In the genomic region with DNA sequence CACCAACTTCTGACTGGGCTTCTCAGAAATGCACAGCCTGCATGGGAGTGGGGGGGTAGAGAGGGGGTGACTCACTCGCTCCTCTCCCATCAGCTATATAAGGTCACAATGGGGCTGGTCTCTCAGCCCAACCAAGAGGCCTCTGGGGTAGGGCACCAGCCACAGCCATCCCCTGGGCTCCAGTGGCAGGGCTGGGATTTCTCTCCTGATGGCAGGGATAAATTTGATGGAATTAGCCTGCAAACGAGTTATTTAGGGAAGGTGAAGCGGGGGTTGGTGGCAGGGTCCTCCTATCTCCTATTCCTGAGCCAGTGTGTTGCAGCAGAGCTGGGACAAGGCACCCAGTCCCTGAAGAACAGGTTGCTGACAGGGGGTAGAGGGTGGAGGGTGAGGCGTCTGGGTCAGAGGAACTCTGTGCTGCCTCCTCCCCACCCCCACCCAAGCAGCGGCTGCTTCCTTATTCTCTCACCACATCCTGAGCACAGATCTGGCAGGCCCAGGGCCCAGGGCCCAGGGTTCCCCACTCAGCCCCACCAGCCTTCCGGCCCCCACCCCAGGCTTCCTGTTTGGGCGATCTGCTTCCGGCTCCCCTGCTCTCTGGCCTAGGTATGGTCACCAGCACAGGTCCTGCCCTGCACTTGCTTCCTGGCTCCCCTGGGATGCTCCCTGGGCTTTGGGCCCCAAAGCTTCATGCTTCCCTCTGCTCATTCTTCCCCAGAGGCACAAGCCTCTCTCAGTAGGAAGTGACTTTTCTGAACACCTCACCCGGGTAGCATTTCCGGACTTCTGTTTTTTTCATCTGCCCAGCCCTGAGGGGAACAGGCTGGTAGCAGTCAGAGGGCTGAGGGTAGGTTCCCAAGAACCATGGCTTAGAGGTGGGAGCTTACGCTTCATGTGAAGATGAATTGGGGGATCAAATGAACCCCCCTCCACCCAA, we compare ENCODE assay signal across 8 cellular contexts. TPM values are rescaled to one million over a fixed set of nuclear protein-coding genes. Genes with fewer than 3 reads are reported as not detected.
DNase-seq lines count a peak whose midpoint lies in the region; ATAC-seq, FAIRE-seq and TF ChIP-seq lines count a peak whose summit lies in the region.

No MANE protein-coding gene starts in this region.

- H3K36me3 Mint-ChIP-seq in activated T-cell treated with anti-CD3 and anti-CD28 coated beads, Interleukin-2, amount 50 U/mL, for 24 hours (ENCODE audit: low read depth), result peaks cover 91% of the 10 kb centered on the region
- peaks cover 53% of the 10 kb centered on the region for H3K36me3 Mint-ChIP-seq in natural killer cell treated with Interleukin-12 subunit alpha and Interleukin-12 subunit beta and Interleukin-15 and Interleukin-18, amount 100 ng/mL, for 72 hours
- peaks cover 61 to 73% of the 10 kb centered on the region in 2 donors for H3K36me3 Mint-ChIP-seq in stimulated activated naive B cell treated with anti-CD40 and anti-IgM and Interleukin-4, amounts not matched to agents 10 μg/mL and 1 μg/mL and 100 μg/mL, for 72 hours

- H3K27ac ChIP-seq in esophagus squamous epithelium, result peak overlapping the region; percentile 96 to 99 (median 98)

- H3K4me3 ChIP-seq in esophagus squamous epithelium, result peak overlapping the region; percentile 73 to 92 (median 82)

- no peaks in the 10 kb centered on the region for H3K27me3 ChIP-seq in esophagus squamous epithelium

- H3K4me3 Mint-ChIP-seq in activated T-cell treated with anti-CD3 and anti-CD28 coated beads, Interleukin-2, amount 50 U/mL, for 24 hours, result peak overlapping the region; percentile 94
- H3K4me3 Mint-ChIP-seq in natural killer cell treated with Interleukin-12 subunit alpha and Interleukin-12 subunit beta and Interleukin-15 and Interleukin-18, amount 100 ng/mL, for 72 hours, result peak overlapping the region; percentile 100
- H3K4me3 Mint-ChIP-seq in stimulated activated naive B cell treated with anti-CD40 and anti-IgM and Interleukin-4, amounts not matched to agents 10 μg/mL and 1 μg/mL and 100 μg/mL, for 72 hours, result peak overlapping the region; percentile 89 to 99

- H3K27me3 Mint-ChIP-seq in activated T-cell treated with anti-CD3 and anti-CD28 coated beads, Interleukin-2, amount 50 U/mL, for 24 hours, result no peaks in the 10 kb centered on the region
- no peaks in the 10 kb centered on the region for H3K27me3 Mint-ChIP-seq in natural killer cell treated with Interleukin-12 subunit alpha and Interleukin-12 subunit beta and Interleukin-15 and Interleukin-18, amount 100 ng/mL, for 72 hours
- H3K27me3 Mint-ChIP-seq in stimulated activated naive B cell treated with anti-CD40 and anti-IgM and Interleukin-4, amounts not matched to agents 10 μg/mL and 1 μg/mL and 100 μg/mL, for 72 hours, result no peaks in the 10 kb centered on the region

- no peak for TF ChIP-seq CTCF in esophagus squamous epithelium (IDR thresholded peaks at IDR 0.05)

- FAIRE-seq in GM12891 (lab: Jason Lieb, UNC), result peak; percentile 79

- H3K4me1 ChIP-seq in esophagus squamous epithelium, result peaks cover 45 to 82% (median 53%) of the 10 kb centered on the region in 3 donors

- no peaks in the 10 kb centered on the region for H3K9me3 ChIP-seq in esophagus squamous epithelium

- peak overlapping the region; percentile 99 for H3K27ac Mint-ChIP-seq in activated T-cell treated with anti-CD3 and anti-CD28 coated beads, Interleukin-2, amount 50 U/mL, for 24 hours
- peak overlapping the region; percentile 98 for H3K27ac Mint-ChIP-seq in natural killer cell treated with Interleukin-12 subunit alpha and Interleukin-12 subunit beta and Interleukin-15 and Interleukin-18, amount 100 ng/mL, for 72 hours
- peak overlapping the region; percentile 92 for H3K27ac Mint-ChIP-seq in stimulated activated naive B cell treated with anti-CD40 and anti-IgM and Interleukin-4, amounts not matched to agents 10 μg/mL and 1 μg/mL and 100 μg/mL, for 72 hours

- DNase-seq in GM12891 (ENCODE audit: insufficient read length, low spot score) (peak; percentile 77), OCI-M2 (lab: John Stamatoyannopoulos, UW; ENCODE audit: unreplicated experiment) (peak; percentile 73), esophagus squamous epithelium (lab: John Stamatoyannopoulos, UW) (peak; percentile 70), HuH-7.5 (ENCODE audit: low spot score) (no peak)
- peak; percentile 86 for DNase-seq in activated T-cell treated with anti-CD3 and anti-CD28 coated beads, Interleukin-2, amount 50 U/mL, for 24 hours
- DNase-seq in natural killer cell treated with Interleukin-12 subunit alpha and Interleukin-12 subunit beta and Interleukin-15 and Interleukin-18, amount 100 ng/mL, for 72 hours (ENCODE audit: low spot score), result peak; percentile 94
- peak; percentile 83 for DNase-seq in stimulated activated naive B cell treated with anti-CD40 and anti-IgM and Interleukin-4, amounts not matched to agents 10 μg/mL and 1 μg/mL and 100 μg/mL, for 72 hours

- ATAC-seq in HG02763 (IDR thresholded peaks at IDR 0.05; ENCODE audit: unreplicated experiment), result peak; percentile 34
- ATAC-seq in natural killer cell treated with Interleukin-12 subunit alpha and Interleukin-12 subunit beta and Interleukin-15 and Interleukin-18, amount 100 ng/mL, for 72 hours, result peak; percentile 82
- ATAC-seq in stimulated activated naive B cell treated with anti-CD40 and anti-IgM and Interleukin-4, amounts not matched to agents 10 μg/mL and 1 μg/mL and 100 μg/mL, for 72 hours (replicated peaks), result peak; percentile 67 to 70

- TF ChIP-seq POLR2A in GM12891 (IDR thresholded peaks at IDR 0.05; ENCODE audit: low read depth, low read length) (peak; percentile 70; the same call in 1 of the 2 replicates), esophagus squamous epithelium (IDR thresholded peaks at IDR 0.05) (peak in 2 of 4 donors; percentile 55 to 59)

- no peaks in the 10 kb centered on the region for H3K9me3 Mint-ChIP-seq in activated T-cell treated with anti-CD3 and anti-CD28 coated beads, Interleukin-2, amount 50 U/mL, for 24 hours
- H3K9me3 Mint-ChIP-seq in natural killer cell treated with Interleukin-12 subunit alpha and Interleukin-12 subunit beta and Interleukin-15 and Interleukin-18, amount 100 ng/mL, for 72 hours, result no peaks in the 10 kb centered on the region
- no peaks in the 10 kb centered on the region for H3K9me3 Mint-ChIP-seq in stimulated activated naive B cell treated with anti-CD40 and anti-IgM and Interleukin-4, amounts not matched to agents 10 μg/mL and 1 μg/mL and 100 μg/mL, for 72 hours

- WGBS in esophagus squamous epithelium, 2 donors, result 0 to 17% methylated on average over 3 to 6 of the region's 11 CpGs

- intact Hi-C loops in esophagus squamous epithelium (cut with DNase I), result loop anchor here (10.0 kb wide), 1 partner anchor 202 kb away; the partner anchor contains the start of gene DDR1

- H3K36me3 ChIP-seq in esophagus squamous epithelium, result peaks cover 0 to 29% (median 7%) of the 10 kb centered on the region in 3 donors

- H3K4me1 Mint-ChIP-seq in activated T-cell treated with anti-CD3 and anti-CD28 coated beads, Interleukin-2, amount 50 U/mL, for 24 hours (ENCODE audit: low read depth), result peaks cover 28% of the 10 kb centered on the region
- peaks cover 50 to 56% of the 10 kb centered on the region in 2 donors for H3K4me1 Mint-ChIP-seq in natural killer cell treated with Interleukin-12 subunit alpha and Interleukin-12 subunit beta and Interleukin-15 and Interleukin-18, amount 100 ng/mL, for 72 hours (ENCODE audit: low read depth in 2 of 2)
- H3K4me1 Mint-ChIP-seq in stimulated activated naive B cell treated with anti-CD40 and anti-IgM and Interleukin-4, amounts not matched to agents 10 μg/mL and 1 μg/mL and 100 μg/mL, for 72 hours, result peaks cover 37 to 63% of the 10 kb centered on the region in 2 donors

TF ChIP-seq in GM12891, 5 proteins besides CTCF, POLR2A, EP300 and RAD21:
- TF ChIP-seq POLR2AphosphoS5 (IDR thresholded peaks at IDR 0.05; ENCODE audit: low read depth, low read length), result peak; percentile 68
- TF ChIP-seq TAF1 (IDR thresholded peaks at IDR 0.05; ENCODE audit: low read depth, low read length), result peak; percentile 65
- no peak for TF ChIP-seq PAX5 (IDR thresholded peaks at IDR 0.05; ENCODE audit: insufficient read depth, low read length, severe bottlenecking)
- TF ChIP-seq SPI1 (IDR thresholded peaks at IDR 0.05; ENCODE audit: low read depth, low read length), result peak; percentile 70
- TF ChIP-seq POU2F2 (IDR thresholded peaks at IDR 0.05; ENCODE audit: low read depth, low read length), result peak; percentile 29; the same call in 1 of the 2 replicates

RNA-seq across cellular contexts. Expression of gene PPP1R18, which starts 4.0 kb away (rescaled TPM):
- polyA plus RNA-seq in GM12891 (2012; ENCODE audit: low read depth, missing spikeins), result 58.9 TPM
- total RNA-seq in esophagus squamous epithelium, result 10 to 100 TPM in 3 of 4 donors, 1 to 10 TPM in 1; 9.8 to 22.2 (median 17.4) TPM
- total RNA-seq in natural killer cell treated with Interleukin-12 subunit alpha and Interleukin-12 subunit beta and Interleukin-15 and Interleukin-18, amount 100 ng/mL, for 72 hours, result 100 to 1,000 TPM; 168 to 271 TPM

RNA-seq across cellular contexts. Expression of gene NRM, which starts 8.3 kb away (rescaled TPM):
- polyA plus RNA-seq in GM12891 (2012; ENCODE audit: low read depth, missing spikeins), result 27.2 TPM
- total RNA-seq in esophagus squamous epithelium, result 1 to 10 TPM; 3.8 to 7.4 (median 6.7) TPM
- total RNA-seq in natural killer cell treated with Interleukin-12 subunit alpha and Interleukin-12 subunit beta and Interleukin-15 and Interleukin-18, amount 100 ng/mL, for 72 hours, result 10 to 100 TPM; 11.7 to 24.2 TPM

RNA-seq across cellular contexts. Expression of gene DHX16, which starts 9.6 kb away (rescaled TPM):
- polyA plus RNA-seq in GM12891 (2012; ENCODE audit: low read depth, missing spikeins), result 25.6 TPM
- total RNA-seq in esophagus squamous epithelium, result 10 to 100 TPM; 11.4 to 26.6 (median 24.4) TPM
- total RNA-seq in natural killer cell treated with Interleukin-12 subunit alpha and Interleukin-12 subunit beta and Interleukin-15 and Interleukin-18, amount 100 ng/mL, for 72 hours, result 10 to 100 TPM; 50.7 to 64.2 TPM

RNA-seq across cellular contexts. Expression of gene MDC1, which starts 34.6 kb away (rescaled TPM):
- polyA plus RNA-seq in GM12891 (2012; ENCODE audit: low read depth, missing spikeins), result 31.0 TPM
- total RNA-seq in esophagus squamous epithelium, result 1 to 10 TPM; 2.4 to 7.4 (median 7.0) TPM
- total RNA-seq in natural killer cell treated with Interleukin-12 subunit alpha and Interleukin-12 subunit beta and Interleukin-15 and Interleukin-18, amount 100 ng/mL, for 72 hours, result 100 to 1,000 TPM in 1 of 2 donors, 10 to 100 TPM in 1; 64.1 to 118 TPM

RNA-seq across cellular contexts. Expression of gene C6orf136, which starts 35.5 kb away (rescaled TPM):
- polyA plus RNA-seq in GM12891 (2012; ENCODE audit: low read depth, missing spikeins), result 13.7 TPM
- 10 to 100 TPM in 3 of 4 donors, 1 to 10 TPM in 1; 8.3 to 17.5 (median 12.7) TPM for total RNA-seq in esophagus squamous epithelium
- total RNA-seq in natural killer cell treated with Interleukin-12 subunit alpha and Interleukin-12 subunit beta and Interleukin-15 and Interleukin-18, amount 100 ng/mL, for 72 hours, result 10 to 100 TPM; 29.6 to 32.5 TPM

Comparison
In these comparisons a context has a peak if more than half of its experiments do, and no peak if none do; other contexts are left out.
1. RNA of gene PPP1R18, which starts 4.0 kb away (total RNA-seq): 168 to 271 TPM in natural killer cell treated with Interleukin-12 subunit alpha and Interleukin-12 subunit beta and Interleukin-15 and Interleukin-18, amount 100 ng/mL, for 72 hours; 9.8 to 22.2 TPM in esophagus squamous epithelium; every median in the first group is over 4 times any median in the second.
2. Peak in every context shown above with its lines, with median percentiles within 50 percentile points of each other: ATAC-seq, H3K27ac Mint-ChIP-seq and H3K4me3 Mint-ChIP-seq.